Comparison of ENCODE assay signal across 11 cellular contexts in the genomic region with DNA sequence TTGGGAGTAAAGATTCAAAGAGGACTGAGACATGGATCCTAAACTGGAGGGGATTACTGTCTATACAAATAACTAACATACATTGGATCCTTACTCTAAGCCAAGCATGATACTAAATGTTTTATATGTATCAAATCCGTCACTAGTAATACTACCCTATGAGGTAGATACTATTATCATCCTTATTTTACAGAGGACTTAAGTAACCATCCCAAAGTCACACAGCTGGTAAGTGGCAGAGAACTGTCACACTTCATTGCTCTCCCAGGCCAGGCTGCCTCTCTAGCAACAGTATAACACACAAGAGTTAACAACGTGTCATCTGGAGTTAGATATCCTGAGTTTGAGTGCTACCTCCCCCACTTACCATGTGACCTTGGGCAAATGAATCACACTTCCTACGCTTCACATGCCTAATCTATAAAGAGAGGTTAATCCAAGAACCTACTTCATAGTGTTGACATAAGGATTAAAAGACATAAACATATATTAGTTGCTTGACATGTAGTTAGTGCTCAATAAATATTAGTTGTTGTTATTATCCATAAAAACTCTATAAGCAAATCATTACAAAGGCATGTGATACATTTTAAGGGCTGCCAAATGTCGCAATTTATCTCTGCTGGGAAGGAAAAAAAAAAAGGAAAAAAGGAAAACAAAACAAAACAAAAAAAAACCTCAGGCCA. TPM values are rescaled to one million over a fixed set of nuclear protein-coding genes. Genes with fewer than 3 reads are reported as not detected.
DNase-seq lines count a peak whose midpoint lies in the region; ATAC-seq and TF ChIP-seq lines count a peak whose summit lies in the region.
"Had no signal": no experiment of that assay in that cellular context is flagged by ENCODE, and none has a peak within 500 bp of the region (broad histone marks: within the 10 kb centered on the region; RNA-seq: fewer than 3 reads in every experiment).

No MANE protein-coding gene starts in this region.

- H3K27me3 Mint-ChIP-seq in MCF 10A (ENCODE audit: insufficient read depth, unreplicated experiment) = no peaks in the 10 kb centered on the region

- no peaks in the 10 kb centered on the region for H3K9me3 ChIP-seq in breast epithelium
- H3K9me3 ChIP-seq in subcutaneous abdominal adipose tissue (ENCODE audit: control insufficient read depth in 5 of 5, low read length in 5 of 5) = no peaks in the 10 kb centered on the region
- H3K9me3 ChIP-seq: Caco-2 had no signal

- no peak overlapping the region for H3K4me3 ChIP-seq in breast epithelium
- H3K4me3 ChIP-seq in subcutaneous abdominal adipose tissue (ENCODE audit: low read depth in 1 of 5, low read length in 5 of 5) = no peak overlapping the region

- H3K36me3 ChIP-seq in breast epithelium (no peaks in the 10 kb centered on the region), subcutaneous abdominal adipose tissue (ENCODE audit: control insufficient read depth in 5 of 5, insufficient read depth in 5 of 5, low read length in 5 of 5) (no peaks in the 10 kb centered on the region)

- H3K27ac Mint-ChIP-seq in MCF 10A (ENCODE audit: low read depth, unreplicated experiment) = peak overlapping the region; percentile 67

- no peak for TF ChIP-seq POLR2A in breast epithelium (IDR thresholded peaks at IDR 0.05)

- POLR2A ChIA-PET in MCF 10A (lab: Yijun Ruan, JAX) = interaction anchor here (0.7 kb wide), 1 partner anchor 1775 kb away, joined by 3 read pairs; no protein-coding TSS in a partner anchor

- CTCF ChIA-PET in MCF 10A (lab: Yijun Ruan, JAX) = no interaction called here

- H3K27me3 ChIP-seq in breast epithelium (no peaks in the 10 kb centered on the region), subcutaneous abdominal adipose tissue (ENCODE audit: control insufficient read depth in 5 of 5, insufficient read depth in 4 of 5, low read length in 5 of 5) (peaks cover 0 to 2% (median 0%) of the 10 kb centered on the region in 5 donors)

- no peak for TF ChIP-seq CTCF in MCF 10A (IDR thresholded peaks at IDR 0.05; ENCODE audit: unreplicated experiment)
- TF ChIP-seq CTCF in breast epithelium (IDR thresholded peaks at IDR 0.05) = no peak

- no TSS peak for BruUV-seq in MCF 10A (replicated peaks; lab: Mats Ljungman, UMichigan)

- H3K36me3 Mint-ChIP-seq in MCF 10A (ENCODE audit: insufficient read depth, unreplicated experiment) = no peaks in the 10 kb centered on the region

- H3K27ac ChIP-seq in breast epithelium (peak overlapping the region in 1 of 2 donors; percentile 34), subcutaneous abdominal adipose tissue (ENCODE audit: low read depth, low read length) (peak overlapping the region; percentile 19)

- H3K9me3 Mint-ChIP-seq in MCF 10A (ENCODE audit: unreplicated experiment) = no peaks in the 10 kb centered on the region

- no peaks in the 10 kb centered on the region for H3K4me1 ChIP-seq in breast epithelium
- peaks cover 6 to 24% (median 21%) of the 10 kb centered on the region in 5 donors for H3K4me1 ChIP-seq in subcutaneous abdominal adipose tissue (ENCODE audit: control insufficient read depth in 5 of 5, insufficient read depth in 5 of 5, low read length in 5 of 5)
- H3K4me1 ChIP-seq: Caco-2 had no signal

- H3K4me1 Mint-ChIP-seq in MCF 10A (ENCODE audit: insufficient read depth, unreplicated experiment) = peaks cover 20% of the 10 kb centered on the region

- no peak overlapping the region for H3K9ac ChIP-seq in subcutaneous abdominal adipose tissue (ENCODE audit: low read length in 5 of 5)

- peak; percentile 69 for DNase-seq in MCF 10A (ENCODE audit: unreplicated experiment)
- no peak for DNase-seq in breast epithelium (ENCODE audit: low spot score in 2 of 2)
- DNase-seq in RPMI7951 (ENCODE audit: low read depth) = peak; percentile 76
- DNase-seq in fibroblast of the conjunctiva (ENCODE audit: low read depth) = peak; percentile 35
- DNase-seq: glutamatergic neuron, NCI-H1048 had no signal

- no peak overlapping the region for H3K4me3 Mint-ChIP-seq in MCF 10A (ENCODE audit: unreplicated experiment)

- ATAC-seq in GM19035 (IDR thresholded peaks at IDR 0.05; ENCODE audit: unreplicated experiment) (no peak), HG02885 (IDR thresholded peaks at IDR 0.05; ENCODE audit: poor library complexity, unreplicated experiment) (no peak), GM18517 (IDR thresholded peaks at IDR 0.05; ENCODE audit: unreplicated experiment) (no peak)

- intact Hi-C loops in MCF 10A (cut with micrococcal nuclease) = no loop called here
- intact Hi-C loops in breast epithelium (cut with DNase I; ENCODE audit: low total_unique reads) = no loop called here

RNA-seq across cellular contexts. Expression of a gene that starts 33.8 kb away (rescaled TPM):
- total RNA-seq in MCF 10A (2022) (not detected in 2 replicates), breast epithelium (100 to 1,000 TPM in 1 of 3 donors, 10 to 100 TPM in 2; 30.1 to 133 (median 34.7) TPM)
- total RNA-seq in RPMI7951 (2014; rRNA removed; shearing (Covaris generic)) = 0.10 TPM in 1 of 2 replicates, not detected in the other

Comparison
In these comparisons a context has a peak if more than half of its experiments do, and no peak if none do; other contexts are left out.
1. DNase-seq: peak in MCF 10A (single experiment), RPMI7951 (single experiment) and fibroblast of the conjunctiva (single experiment); none in breast epithelium (0 of 2).
2. RNA of a gene that starts 33.8 kb away (total RNA-seq): 30.1 to 133 TPM in breast epithelium; not detected in MCF 10A and 0.10 TPM in RPMI7951; every median in the first group is over 10 times any median in the second.